21 cellular contexts compared by ENCODE assay signal in the genomic region with DNA sequence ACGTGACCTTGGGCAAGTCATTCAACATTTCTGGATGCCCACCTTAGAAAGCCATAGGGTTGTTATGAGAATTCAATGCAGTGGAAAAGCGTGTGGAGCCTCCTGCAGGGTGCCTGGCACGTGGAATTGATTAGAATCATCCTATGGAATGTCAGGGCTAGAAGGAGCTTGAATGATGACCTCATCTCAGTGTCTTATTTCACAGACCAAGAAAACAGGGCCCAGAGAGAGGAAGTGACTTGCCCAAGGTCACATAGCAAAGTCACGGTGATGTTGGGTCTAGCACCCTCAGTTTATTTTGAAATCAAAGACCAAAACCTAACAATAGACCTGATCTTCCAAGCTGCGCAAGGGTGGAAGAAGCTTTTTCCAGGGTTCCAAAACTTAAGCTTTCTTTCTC. TPM values are rescaled to one million over a fixed set of nuclear protein-coding genes. Genes with fewer than 3 reads are reported as not detected.
DNase-seq lines count a peak whose midpoint lies in the region; ATAC-seq, FAIRE-seq and TF ChIP-seq lines count a peak whose summit lies in the region.
"Had no signal": no experiment of that assay in that cellular context is flagged by ENCODE, and none has a peak within 500 bp of the region (broad histone marks: within the 10 kb centered on the region; RNA-seq: fewer than 3 reads in every experiment).

No MANE protein-coding gene starts in this region.

- no peaks in the 10 kb centered on the region for H3K36me3 ChIP-seq in HepG2 (replicated peaks in 1 of 2; ENCODE audit: control insufficient read depth in 1 of 2, insufficient read depth in 2 of 2, low read length in 2 of 2)
- no peaks in the 10 kb centered on the region for H3K36me3 ChIP-seq in right lobe of liver
- H3K36me3 ChIP-seq in MM.1S (replicated peaks; ENCODE audit: insufficient read depth, low read length) = no peaks in the 10 kb centered on the region
- H3K36me3 ChIP-seq: upper lobe of right lung had no signal

- H3K27me3 ChIP-seq in HepG2 (ENCODE audit: control insufficient read depth in 1 of 2, insufficient read depth in 2 of 2, low read length in 2 of 2) = peaks cover 5 to 58% of the 10 kb centered on the region in 2 experiments; a peak in 4 of 5 replicates
- no peaks in the 10 kb centered on the region for H3K27me3 ChIP-seq in right lobe of liver
- H3K27me3 ChIP-seq in MM.1S (replicated peaks; ENCODE audit: insufficient read depth, low read length) = peaks cover 10% of the 10 kb centered on the region

- H3K9me3 ChIP-seq in HepG2 (ENCODE audit: low read length) (no peaks in the 10 kb centered on the region), right lobe of liver (no peaks in the 10 kb centered on the region), MM.1S (replicated peaks; ENCODE audit: insufficient read depth, low read length) (no peaks in the 10 kb centered on the region)
- H3K9me3 ChIP-seq: A549, upper lobe of right lung had no signal

- no peak for ATAC-seq in HepG2
- ATAC-seq in right lobe of liver = no peak
- ATAC-seq in SK-N-SH treated with all-trans-retinoic acid at 6 μM for 48 hours = peak; percentile 72
- no peak for ATAC-seq in left lobe of liver
- ATAC-seq: A549; activated CD8-positive, alpha-beta T cell treated with anti-CD3 and anti-CD28 coated beads for 36 hours; activated naive CD8-positive, alpha-beta T cell treated with anti-CD3 and anti-CD28 coated beads, Interleukin-2, amount 50 U/mL, for 24 hours; Panc1; T-cell; upper lobe of right lung had no signal

- intact Hi-C loops in HepG2 (cut with micrococcal nuclease; ENCODE audit: unreplicated experiment) (no loop called here), right lobe of liver (cut with DNase I) (loop anchor here in 1 of 2 donors (10.0 kb wide), 1 partner anchor 64 kb away; no protein-coding TSS in a partner anchor)

- H4K20me1 ChIP-seq in HepG2 (ENCODE audit: insufficient read depth, low read length) (no peaks in the 10 kb centered on the region), MM.1S (ENCODE audit: insufficient read depth, low read length) (no peaks in the 10 kb centered on the region)

- no peak overlapping the region for H3K4me2 ChIP-seq in HepG2 (ENCODE audit: low read depth, low read length)
- H3K4me2 ChIP-seq in MM.1S (ENCODE audit: low read depth, low read length) = no peak overlapping the region
- H3K4me2 ChIP-seq: A549 had no signal

- no peak for FAIRE-seq in HepG2 (lab: Jason Lieb, UNC)
- FAIRE-seq: A549 had no signal

- 32% methylated on average over 5 of the region's 5 CpGs for WGBS in HepG2 (ENCODE audit: low lambda C conversion rate)
- WGBS in right lobe of liver (ENCODE audit: insufficient coverage, low coverage, low lambda C conversion rate, missing lambda C conversion rate) = 88% methylated on average over 5 of the region's 5 CpGs

- TF ChIP-seq EP300 in HepG2 (IDR thresholded peaks at IDR 0.05; ENCODE audit: low read depth in 2 of 2, low read length in 2 of 2) = no peak
- TF ChIP-seq EP300 in HepG2 (CRISPR knock-in tag; IDR thresholded peaks at IDR 0.05; ENCODE audit: borderline replicate concordance) = no peak

- TF ChIP-seq CTCF in HepG2 (CRISPR knock-in tag; IDR thresholded peaks at IDR 0.05) (no peak), right lobe of liver (IDR thresholded peaks at IDR 0.05) (no peak), MM.1S (IDR thresholded peaks at IDR 0.05; ENCODE audit: low read length) (no peak)

- no TSS peak for BruUV-seq in HepG2 (replicated peaks; lab: Mats Ljungman, UMichigan)

- H2AFZ ChIP-seq in HepG2 (ENCODE audit: low read length) (no peak overlapping the region), MM.1S (ENCODE audit: low read length) (no peak overlapping the region)

- POLR2A ChIA-PET in HepG2 (lab: Yijun Ruan, JAX) = no interaction called here

- H3K4me3 ChIP-seq in HepG2 (replicated peaks in 1 of 3; ENCODE audit: insufficient read depth in 1 of 3, low read depth in 2 of 3, low read length in 3 of 3) = no peak overlapping the region
- H3K4me3 ChIP-seq in right lobe of liver = no peak overlapping the region
- H3K4me3 ChIP-seq in MM.1S (ENCODE audit: low read length) = no peak overlapping the region
- H3K4me3 ChIP-seq: A549, upper lobe of right lung had no signal

- H3K9me2 ChIP-seq in MM.1S (replicated peaks; ENCODE audit: insufficient read depth, low read length) = no peaks in the 10 kb centered on the region

- in situ Hi-C loops in HepG2 (cut with HindIII; ENCODE audit: extremely low pct_ligation_motif_present, low pct_unique_long_range_greater_than_20kb) = no loop called here

- H3K79me2 ChIP-seq in HepG2 (ENCODE audit: insufficient read depth, low read length) = no peaks in the 10 kb centered on the region
- no peaks in the 10 kb centered on the region for H3K79me2 ChIP-seq in MM.1S (ENCODE audit: low read length)

- DNase-seq in HepG2 (ENCODE audit: low spot score) = no peak
- DNase-seq in right lobe of liver = no peak
- peak; percentile 59 for DNase-seq in fibroblast of peridontal ligament (ENCODE audit: extremely low read depth)
- no peak for DNase-seq in ecto neural progenitor cell (ENCODE audit: low spot score)
- no peak for DNase-seq in glomerular visceral epithelial cell (ENCODE audit: extremely low spot score)
- no peak for DNase-seq in MM.1S
- no peak for DNase-seq in left lobe of liver (ENCODE audit: low spot score)
- DNase-seq: activated CD8-positive, alpha-beta T cell treated with anti-CD3 and anti-CD28 coated beads for 36 hours; activated naive CD8-positive, alpha-beta T cell treated with anti-CD3 and anti-CD28 coated beads, Interleukin-2, amount 50 U/mL, for 24 hours; activated T-cell treated with anti-CD3 and anti-CD28 coated beads, Interleukin-2, amount 50 U/mL, for 48 hours; CD4-positive, alpha-beta T cell; immature natural killer cell; mesenchymal stem cell; MV-4-11; NCI-H82; stimulated activated naive CD4-positive, alpha-beta T cell treated with Interleukin-2 at 50 U/mL for 16 hours; T-cell; upper lobe of right lung had no signal

- H3K4me1 ChIP-seq in HepG2 (ENCODE audit: insufficient read depth, low read length) = peaks cover 5% of the 10 kb centered on the region; the same call in 1 of the 2 replicates
- H3K4me1 ChIP-seq in right lobe of liver = peaks cover 0 to 34% (median 5%) of the 10 kb centered on the region in 4 donors
- H3K4me1 ChIP-seq in MM.1S (ENCODE audit: low read length) = no peaks in the 10 kb centered on the region
- H3K4me1 ChIP-seq: A549, upper lobe of right lung had no signal

- H3K27ac ChIP-seq in HepG2 (ENCODE audit: extremely low read length, insufficient read depth, low read length) (no peak overlapping the region), right lobe of liver (no peak overlapping the region), MM.1S (ENCODE audit: low read length) (no peak overlapping the region)
- H3K27ac ChIP-seq: A549, upper lobe of right lung had no signal

- H3K9ac ChIP-seq in HepG2 (ENCODE audit: insufficient read depth, low read depth, low read length) = no peak overlapping the region
- no peak overlapping the region for H3K9ac ChIP-seq in MM.1S (ENCODE audit: low read length)

- H3F3A ChIP-seq in MM.1S (ENCODE audit: insufficient read depth, low read length) = no peaks in the 10 kb centered on the region

- no peak for TF ChIP-seq RAD21 in HepG2 (CRISPR knock-in tag; IDR thresholded peaks at IDR 0.05)

- TF ChIP-seq POLR2A in HepG2 (IDR thresholded peaks at IDR 0.05; ENCODE audit: insufficient read depth in 1 of 2, low read depth in 2 of 2, low read length in 2 of 2) (no peak), right lobe of liver (IDR thresholded peaks at IDR 0.05) (no peak)

- CTCF ChIA-PET in HepG2 (lab: Yijun Ruan, JAX; ENCODE audit: low intra/inter-chr PET ratio, low total read pairs) = no interaction called here

TF ChIP-seq in HepG2, 621 proteins besides CTCF, POLR2A, EP300 and RAD21:
- TF ChIP-seq ZNF17 (CRISPR knock-in tag; IDR thresholded peaks at IDR 0.05) (no peak), NFE2L2 (IDR thresholded peaks at IDR 0.05; ENCODE audit: low read length) (no peak), ATAD3A (CRISPR knock-in tag; IDR thresholded peaks at IDR 0.05) (no peak), ATF7 (IDR thresholded peaks at IDR 0.05) (peak; percentile 58), ATF7 (CRISPR knock-in tag; IDR thresholded peaks at IDR 0.05) (no peak)

TF ChIP-seq in SK-N-SH treated with all-trans-retinoic acid at 6 μM for 48 hours, 23 proteins besides CTCF, POLR2A, EP300 and RAD21 (continues in another document):
- TF ChIP-seq ZNF8 (CRISPR knock-in tag; IDR thresholded peaks at IDR 0.05) (no peak), ARNTL (CRISPR knock-in tag; IDR thresholded peaks at IDR 0.05; ENCODE audit: borderline replicate concordance, low read depth) (no peak), ESRRG (CRISPR knock-in tag; IDR thresholded peaks at IDR 0.05) (no peak), ZFP3 (CRISPR knock-in tag; IDR thresholded peaks at IDR 0.05) (no peak)

RNA-seq across cellular contexts. Expression of a gene that starts 6.0 kb away (rescaled TPM):
- total RNA-seq in HepG2 (2016; rRNA removed; fragmentation: Illumina TruSeq; extraction: Trizol) = not detected in 2 replicates
- not detected in 2 replicates for total RNA-seq in HepG2 (2016; cell fraction: cytosol; rRNA removed; fragmentation: Illumina TruSeq; extraction: Trizol; ENCODE audit: low read depth)
- not detected in 2 replicates for total RNA-seq in HepG2 (2016; cell fraction: insoluble cytoplasmic fraction; rRNA removed; fragmentation: Illumina TruSeq; extraction: Trizol)
- not detected in 2 replicates for total RNA-seq in HepG2 (2016; cell fraction: membrane; rRNA removed; fragmentation: Illumina TruSeq; extraction: Trizol)
- total RNA-seq in HepG2 (2016; cell fraction: nucleus; rRNA removed; fragmentation: Illumina TruSeq; extraction: Trizol) = not detected in 2 replicates
- 0.04 and 0.17 TPM in 2 replicates for polyA plus RNA-seq in HepG2 (2011; rRNA removed)
- polyA plus RNA-seq in HepG2 (2011; cell fraction: cytosol; rRNA removed) = 0.01 TPM in 2 replicates
- 0.06 and 0.14 TPM in 2 replicates for polyA plus RNA-seq in HepG2 (2011; cell fraction: nucleus; rRNA removed)
- 0.04 and 0.38 TPM in 2 replicates for polyA plus RNA-seq in HepG2 (2012)
- not detected in 2 replicates for polyA plus RNA-seq in HepG2 (2016; cell fraction: cytosol; fragmentation: Illumina TruSeq; extraction: Trizol; ENCODE audit: low read depth)
- not detected in 2 replicates for polyA plus RNA-seq in HepG2 (2016; cell fraction: insoluble cytoplasmic fraction; fragmentation: Illumina TruSeq; extraction: Trizol; ENCODE audit: low read depth)
- polyA plus RNA-seq in HepG2 (2016; cell fraction: membrane; fragmentation: Illumina TruSeq; extraction: Trizol; ENCODE audit: low read depth) = not detected in 2 replicates
- not detected in 2 replicates for polyA plus RNA-seq in HepG2 (2016; cell fraction: nucleus; fragmentation: Illumina TruSeq; extraction: Trizol; ENCODE audit: insufficient read depth, low read depth)
- polyA minus RNA-seq in HepG2 (2011; rRNA and poly(A)+ RNA removed; ENCODE audit: low replicate concordance) = 0.04 and 2.2 TPM in 2 replicates
- not detected in 2 replicates for polyA minus RNA-seq in HepG2 (2011; cell fraction: cytosol; rRNA and poly(A)+ RNA removed)
- 0.12 TPM in 1 of 2 replicates, not detected in the other for polyA minus RNA-seq in HepG2 (2011; cell fraction: nucleus; rRNA and poly(A)+ RNA removed)
- 1 to 10 TPM in 3 of 6 experiments, under 1 TPM in 3; 0.55 to 9.5 (median 1.8) TPM for total RNA-seq in right lobe of liver
- 15.1 TPM for total RNA-seq in left lobe of liver
- total RNA-seq: activated CD8-positive, alpha-beta T cell treated with anti-CD3 and anti-CD28 coated beads for 36 hours; CD4-positive, alpha-beta T cell; T-cell had no signal
- polyA plus RNA-seq: immature natural killer cell had no signal
